ENCODE assay signal across 19 cellular contexts in genomic region chr11:129427376-129427775, GRCh38. TPM values are rescaled to one million over a fixed set of nuclear protein-coding genes. Genes with fewer than 3 reads are reported as not detected.
DNase-seq lines count a peak whose midpoint lies in the region; TF ChIP-seq lines count a peak whose summit lies in the region.
"Had no signal": no experiment of that assay in that cellular context is flagged by ENCODE, and none has a peak within 500 bp of the region (broad histone marks: within the 10 kb centered on the region; RNA-seq: fewer than 3 reads in every experiment).

No MANE protein-coding gene starts in this region.

- H3K4me3 ChIP-seq in muscle layer of duodenum (ENCODE audit: low read depth in 1 of 2, low read length in 2 of 2) (no peak overlapping the region), transverse colon (no peak overlapping the region), esophagus squamous epithelium (no peak overlapping the region)

- no peaks in the 10 kb centered on the region for H3K36me3 ChIP-seq in muscle layer of duodenum (ENCODE audit: control insufficient read depth in 1 of 2, insufficient read depth in 2 of 2, low read length in 2 of 2)
- no peaks in the 10 kb centered on the region for H3K36me3 ChIP-seq in transverse colon
- peaks cover 0 to 27% (median 0%) of the 10 kb centered on the region in 3 donors for H3K36me3 ChIP-seq in esophagus squamous epithelium

- TF ChIP-seq CTCF in transverse colon (IDR thresholded peaks at IDR 0.05) (no peak), esophagus squamous epithelium (IDR thresholded peaks at IDR 0.05) (no peak)

- H3K27me3 ChIP-seq in muscle layer of duodenum (ENCODE audit: low read depth, low read length): no peaks in the 10 kb centered on the region
- no peaks in the 10 kb centered on the region for H3K27me3 ChIP-seq in transverse colon
- H3K27me3 ChIP-seq in esophagus squamous epithelium: no peaks in the 10 kb centered on the region

- DNase-seq in HuH-7.5 (ENCODE audit: low spot score) (peak; percentile 15), left kidney (ENCODE audit: low read depth, low spot score) (peak; percentile 42), transverse colon (no peak), NCI-H2227 (lab: John Stamatoyannopoulos, UW; ENCODE audit: unreplicated experiment) (no peak), esophagus squamous epithelium (lab: John Stamatoyannopoulos, UW) (no peak), 8988T (no peak)
- no peak for DNase-seq in stimulated activated naive CD4-positive, alpha-beta T cell treated with Interleukin-2 at 50 U/mL for 16 hours (lab: John Stamatoyannopoulos, UW)
- DNase-seq: C1 segment of cervical spinal cord; CD8-positive, alpha-beta memory T cell; DMS79 treated with DMSO at 0.1 percent for 48 hours; Kasumi-1; MM.1S; NCI-H1105; NCI-H1694; NCI-H2227 treated with DMSO at 0.1 percent for 48 hours; RPMI8226; SHP77 treated with DMSO at 0.1 percent for 48 hours; SK-N-SH had no signal

- H3K4me1 ChIP-seq in muscle layer of duodenum (ENCODE audit: control insufficient read depth in 1 of 2, insufficient read depth in 2 of 2, low read length in 2 of 2) (no peaks in the 10 kb centered on the region), transverse colon (peaks cover 0 to 22% (median 10%) of the 10 kb centered on the region in 4 donors), esophagus squamous epithelium (peaks cover 0 to 38% (median 4%) of the 10 kb centered on the region in 3 donors)

- TF ChIP-seq POLR2A in transverse colon (IDR thresholded peaks at IDR 0.05) (no peak), esophagus squamous epithelium (IDR thresholded peaks at IDR 0.05) (no peak)

- TF ChIP-seq EP300 in transverse colon (IDR thresholded peaks at IDR 0.05; ENCODE audit: low read depth): no peak

- H3K9me3 ChIP-seq in muscle layer of duodenum (ENCODE audit: control insufficient read depth in 1 of 2, low read length in 2 of 2) (peaks cover 0 to 5% of the 10 kb centered on the region in 2 donors), transverse colon (peaks cover 5 to 6% of the 10 kb centered on the region in 2 donors), esophagus squamous epithelium (peaks cover 0 to 6% (median 0%) of the 10 kb centered on the region in 3 donors)
- H3K9me3 ChIP-seq: SK-N-SH had no signal

- intact Hi-C loops in transverse colon (cut with DNase I; ENCODE audit: low total_unique reads) (no loop called here), esophagus squamous epithelium (cut with DNase I) (no loop called here)

- in situ Hi-C loops in transverse colon (cut with MboI; ENCODE audit: low pct_ligation_motif_present in 1 of 4, low pct_unique_long_range_greater_than_20kb in 1 of 4, low sequenced_read_pairs in 3 of 4): no loop called here

- H3K27ac ChIP-seq in muscle layer of duodenum (ENCODE audit: low read length) (peak overlapping the region; percentile 65), transverse colon (peak overlapping the region; percentile 48 to 73 (median 58)), esophagus squamous epithelium (peak overlapping the region in 1 of 4 donors; percentile 42)

- WGBS in transverse colon (ENCODE audit: low coverage in 1 of 2), 2 donors: 27 to 36% methylated on average over 2 to 3 of the region's 3 CpGs
- 53 to 61% methylated on average over 3 of the region's 3 CpGs for WGBS in esophagus squamous epithelium, 2 donors

RNA-seq across cellular contexts. Expression of gene BARX2, which starts 51.7 kb away (rescaled TPM):
- total RNA-seq in transverse colon: 1 to 10 TPM in 3 of 4 donors, under 1 TPM in 1; 1.00 to 9.2 (median 6.3) TPM
- 100 to 1,000 TPM in 1 of 4 donors, 10 to 100 TPM in 3; 45.2 to 102 (median 57.6) TPM for total RNA-seq in esophagus squamous epithelium
- total RNA-seq: CD8-positive, alpha-beta memory T cell had no signal

Comparison
In these comparisons a context has a peak if more than half of its experiments do, and no peak if none do; other contexts are left out.
1. DNase-seq: peak in HuH-7.5 (single experiment) and left kidney (single experiment); none in transverse colon (single experiment), NCI-H2227 (single experiment), esophagus squamous epithelium (single experiment), stimulated activated naive CD4-positive, alpha-beta T cell treated with Interleukin-2 at 50 U/mL for 16 hours (single experiment) and 8988T (single experiment).
2. RNA of gene BARX2, which starts 51.7 kb away (total RNA-seq): 45.2 to 102 TPM in esophagus squamous epithelium; 1.00 to 9.2 TPM in transverse colon; every median in the first group is over 4 times any median in the second.